9 cellular contexts compared by ENCODE assay signal in the genomic region with DNA sequence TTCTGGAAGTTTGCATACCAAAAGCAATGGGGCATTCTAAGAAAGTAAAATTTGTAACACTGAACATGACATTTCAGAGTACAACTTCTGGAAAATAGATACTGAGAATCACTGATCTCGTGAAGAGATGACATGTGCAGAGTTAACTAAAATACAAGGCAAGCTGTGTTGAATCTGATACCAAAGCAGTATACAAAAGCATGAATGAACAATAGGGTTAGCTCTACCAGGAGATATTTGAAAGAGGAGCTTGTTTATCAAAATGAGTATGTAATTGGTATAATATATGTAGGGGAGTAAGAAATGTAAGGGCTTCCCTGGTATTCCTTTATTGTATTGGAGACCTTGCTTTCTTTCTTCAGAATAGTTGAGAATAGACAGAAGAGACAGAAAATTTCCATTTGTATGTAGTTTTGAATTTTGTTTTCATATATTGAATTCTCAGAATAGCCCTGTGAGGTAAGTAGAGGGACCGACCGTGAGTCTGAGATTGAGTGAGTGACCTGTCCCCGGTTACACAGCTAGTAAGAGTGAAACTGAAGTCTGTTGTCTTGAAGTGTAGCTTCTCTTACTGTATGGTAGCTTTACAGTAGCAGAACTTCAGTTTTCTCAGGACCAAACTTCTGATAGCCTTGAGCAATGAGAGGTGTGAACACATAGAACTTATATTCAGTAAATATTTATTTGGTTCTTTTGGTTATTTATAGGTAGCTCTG. TPM values are rescaled to one million over a fixed set of nuclear protein-coding genes. Genes with fewer than 3 reads are reported as not detected.
DNase-seq lines count a peak whose midpoint lies in the region; ATAC-seq and TF ChIP-seq lines count a peak whose summit lies in the region.
"Had no signal": no experiment of that assay in that cellular context is flagged by ENCODE, and none has a peak within 500 bp of the region (broad histone marks: within the 10 kb centered on the region; RNA-seq: fewer than 3 reads in every experiment).

No MANE protein-coding gene starts in this region.

- TF ChIP-seq CTCF in activated CD8-positive, alpha-beta T cell treated with anti-CD3 and anti-CD28 coated beads for 36 hours (IDR thresholded peaks at IDR 0.05) = no peak
- TF ChIP-seq CTCF in mesothelial cell of epicardium (IDR thresholded peaks at IDR 0.05; ENCODE audit: unreplicated experiment) = no peak

- DNase-seq in activated CD8-positive, alpha-beta memory T cell treated with anti-CD3 and anti-CD28 coated beads, Interleukin-2, amount 10 ng/mL, durations not matched to agents 7 days and 5 days = peak; percentile 54
- no peak for DNase-seq in activated CD8-positive, alpha-beta memory T cell treated with anti-CD3 and anti-CD28 coated beads, Interleukin-2, amount 50 U/mL, for 48 hours
- peak; percentile 51 for DNase-seq in activated CD8-positive, alpha-beta T cell treated with anti-CD3 and anti-CD28 coated beads for 36 hours
- no peak for DNase-seq in stimulated activated naive CD8-positive, alpha-beta T cell treated with anti-CD3 and anti-CD28 coated beads, Interleukin-15, Interleukin-2, amounts not matched to agents 100 U/mL and 50 U/mL, for 24 hours
- DNase-seq in iPS-NIHi7 (ENCODE audit: extremely low spot score) = no peak
- no peak for DNase-seq in mesothelial cell of epicardium (ENCODE audit: low spot score in 2 of 2, unreplicated experiment in 2 of 2)
- no peak for DNase-seq in OCI-M2 (lab: John Stamatoyannopoulos, UW; ENCODE audit: unreplicated experiment)
- DNase-seq: stimulated activated CD4-positive, alpha-beta T cell treated with anti-CD3 and anti-CD28 coated beads, Interleukin-4, amount 100 ng/mL, for 4 hours had no signal

- peak; percentile 43 for ATAC-seq in activated CD8-positive, alpha-beta memory T cell treated with anti-CD3 and anti-CD28 coated beads, Interleukin-2, amount 10 ng/mL, durations not matched to agents 7 days and 5 days
- ATAC-seq in HG02973 (IDR thresholded peaks at IDR 0.05; ENCODE audit: unreplicated experiment) = peak; percentile 56
- peak; percentile 43 for ATAC-seq in activated CD8-positive, alpha-beta T cell treated with anti-CD3 and anti-CD28 coated beads for 36 hours
- ATAC-seq in stimulated activated naive CD8-positive, alpha-beta T cell treated with anti-CD3 and anti-CD28 coated beads, Interleukin-15, Interleukin-2, amounts not matched to agents 100 U/mL and 50 U/mL, for 24 hours = peak; percentile 26

- CTCF ChIA-PET in activated CD8-positive, alpha-beta memory T cell treated with anti-CD3 and anti-CD28 coated beads, Interleukin-2, amount 10 ng/mL, durations not matched to agents 7 days and 5 days (lab: Charles Lee) = interaction anchor here (1.0 to 1.4 kb wide), 3 partner anchors 20 to 569 kb away, joined by 3 to 4 read pairs (median 4); no protein-coding TSS in a partner anchor
- CTCF ChIA-PET in activated CD8-positive, alpha-beta T cell treated with anti-CD3 and anti-CD28 coated beads for 36 hours (lab: Charles Lee) = interaction anchor here (1.4 kb wide), 1 partner anchor 27 kb away, joined by 4 read pairs; no protein-coding TSS in a partner anchor

- no peaks in the 10 kb centered on the region for H3K27me3 Mint-ChIP-seq in activated CD8-positive, alpha-beta memory T cell treated with anti-CD3 and anti-CD28 coated beads, Interleukin-2, amount 10 ng/mL, durations not matched to agents 7 days and 5 days
- no peaks in the 10 kb centered on the region for H3K27me3 Mint-ChIP-seq in activated CD8-positive, alpha-beta T cell treated with anti-CD3 and anti-CD28 coated beads for 36 hours
- no peaks in the 10 kb centered on the region for H3K27me3 Mint-ChIP-seq in mesothelial cell of epicardium (ENCODE audit: low read depth)

- peak overlapping the region; percentile 83 for H3K27ac Mint-ChIP-seq in activated CD8-positive, alpha-beta memory T cell treated with anti-CD3 and anti-CD28 coated beads, Interleukin-2, amount 10 ng/mL, durations not matched to agents 7 days and 5 days
- peak overlapping the region; percentile 93 for H3K27ac Mint-ChIP-seq in activated CD8-positive, alpha-beta T cell treated with anti-CD3 and anti-CD28 coated beads for 36 hours
- no peak overlapping the region for H3K27ac Mint-ChIP-seq in mesothelial cell of epicardium

- H3K4me1 Mint-ChIP-seq in activated CD8-positive, alpha-beta memory T cell treated with anti-CD3 and anti-CD28 coated beads, Interleukin-2, amount 10 ng/mL, durations not matched to agents 7 days and 5 days = peaks cover 37% of the 10 kb centered on the region
- peaks cover 56% of the 10 kb centered on the region for H3K4me1 Mint-ChIP-seq in activated CD8-positive, alpha-beta T cell treated with anti-CD3 and anti-CD28 coated beads for 36 hours (ENCODE audit: low read depth)
- peaks cover 22% of the 10 kb centered on the region for H3K4me1 Mint-ChIP-seq in mesothelial cell of epicardium

- intact Hi-C loops in activated CD8-positive, alpha-beta T cell treated with anti-CD3 and anti-CD28 coated beads for 36 hours (cut with micrococcal nuclease) = no loop called here

- no peaks in the 10 kb centered on the region for H3K9me3 Mint-ChIP-seq in activated CD8-positive, alpha-beta memory T cell treated with anti-CD3 and anti-CD28 coated beads, Interleukin-2, amount 10 ng/mL, durations not matched to agents 7 days and 5 days (ENCODE audit: low read depth)
- H3K9me3 Mint-ChIP-seq in activated CD8-positive, alpha-beta T cell treated with anti-CD3 and anti-CD28 coated beads for 36 hours = peaks cover 1% of the 10 kb centered on the region
- H3K9me3 Mint-ChIP-seq in mesothelial cell of epicardium = no peaks in the 10 kb centered on the region

- peak overlapping the region; percentile 60 for H3K4me3 Mint-ChIP-seq in activated CD8-positive, alpha-beta memory T cell treated with anti-CD3 and anti-CD28 coated beads, Interleukin-2, amount 10 ng/mL, durations not matched to agents 7 days and 5 days
- peak overlapping the region; percentile 60 for H3K4me3 Mint-ChIP-seq in activated CD8-positive, alpha-beta T cell treated with anti-CD3 and anti-CD28 coated beads for 36 hours
- no peak overlapping the region for H3K4me3 Mint-ChIP-seq in mesothelial cell of epicardium

- H3K36me3 Mint-ChIP-seq in activated CD8-positive, alpha-beta memory T cell treated with anti-CD3 and anti-CD28 coated beads, Interleukin-2, amount 10 ng/mL, durations not matched to agents 7 days and 5 days = peaks cover 11% of the 10 kb centered on the region
- peaks cover 9% of the 10 kb centered on the region for H3K36me3 Mint-ChIP-seq in activated CD8-positive, alpha-beta T cell treated with anti-CD3 and anti-CD28 coated beads for 36 hours (ENCODE audit: low read depth)
- no peaks in the 10 kb centered on the region for H3K36me3 Mint-ChIP-seq in mesothelial cell of epicardium

- POLR2A ChIA-PET in activated CD8-positive, alpha-beta T cell treated with anti-CD3 and anti-CD28 coated beads for 36 hours (lab: Charles Lee) = interaction anchor here (0.9 to 1.3 kb wide), 3 partner anchors 11 to 101 kb away, joined by 3 to 5 read pairs (median 3); no protein-coding TSS in a partner anchor

RNA-seq across cellular contexts. Expression of a gene that starts 5.0 kb away (rescaled TPM):
- 10 to 100 TPM; 22.5 to 25.5 TPM for total RNA-seq in activated CD8-positive, alpha-beta memory T cell treated with anti-CD3 and anti-CD28 coated beads, Interleukin-2, amount 10 ng/mL, durations not matched to agents 7 days and 5 days
- 10 to 100 TPM; 23.8 to 30.5 TPM for total RNA-seq in activated CD8-positive, alpha-beta T cell treated with anti-CD3 and anti-CD28 coated beads for 36 hours
- total RNA-seq in mesothelial cell of epicardium = 67.5 to 76.0 TPM (median 69.8 TPM) in 3 replicates

Comparison
In these comparisons a context has a peak if more than half of its experiments do, and no peak if none do; other contexts are left out.
1. DNase-seq: peak in activated CD8-positive, alpha-beta memory T cell treated with anti-CD3 and anti-CD28 coated beads, Interleukin-2, amount 10 ng/mL, durations not matched to agents 7 days and 5 days (single experiment) and activated CD8-positive, alpha-beta T cell treated with anti-CD3 and anti-CD28 coated beads for 36 hours (single experiment); none in activated CD8-positive, alpha-beta memory T cell treated with anti-CD3 and anti-CD28 coated beads, Interleukin-2, amount 50 U/mL, for 48 hours (single experiment), stimulated activated naive CD8-positive, alpha-beta T cell treated with anti-CD3 and anti-CD28 coated beads, Interleukin-15, Interleukin-2, amounts not matched to agents 100 U/mL and 50 U/mL, for 24 hours (single experiment), iPS-NIHi7 (single experiment), mesothelial cell of epicardium (0 of 2) and OCI-M2 (single experiment).
2. Peak in every context shown above with its lines, with median percentiles within 50 percentile points of each other: ATAC-seq.